In the genomic region with DNA sequence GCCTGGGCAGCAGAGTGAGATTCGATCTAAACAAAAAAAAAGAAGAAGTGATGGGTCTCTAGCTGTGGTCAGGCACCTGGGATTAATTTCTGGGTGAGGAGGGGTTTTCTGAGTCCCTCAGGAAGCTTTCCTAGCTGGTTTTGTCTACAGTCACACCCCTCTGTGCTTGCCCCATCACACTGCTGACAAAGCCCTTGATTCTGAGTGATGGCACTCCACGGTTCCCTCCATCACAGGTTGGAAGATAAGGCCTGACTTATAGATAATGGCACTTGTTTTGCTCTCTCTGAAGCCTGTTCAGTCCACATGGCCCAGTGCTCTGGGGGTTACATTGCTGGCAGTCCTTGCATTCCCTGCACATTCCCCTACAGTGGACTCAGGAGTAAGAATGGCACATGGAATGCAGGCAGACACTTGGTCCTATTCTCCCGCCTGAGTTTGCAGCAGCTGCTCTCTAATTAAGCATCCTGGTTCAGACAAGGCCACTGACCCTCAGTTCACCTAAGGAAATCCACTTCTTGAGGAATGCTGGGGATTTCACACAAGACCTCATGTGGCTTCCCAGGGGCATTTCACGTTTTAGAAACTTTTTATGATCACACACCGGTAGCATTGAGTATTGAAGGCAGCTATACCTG, we compare ENCODE assay signal across 15 cellular contexts.
DNase-seq lines count a peak whose midpoint lies in the region; ATAC-seq and TF ChIP-seq lines count a peak whose summit lies in the region.
"Had no signal": no experiment of that assay in that cellular context is flagged by ENCODE, and none has a peak within 500 bp of the region (broad histone marks: within the 10 kb centered on the region; RNA-seq: fewer than 3 reads in every experiment).

No MANE protein-coding gene starts in this region.

- no peak for TF ChIP-seq CTCF in fibroblast of the aortic adventitia (IDR thresholded peaks at IDR 0.05; ENCODE audit: insufficient read depth, low read length)
- no peak for TF ChIP-seq CTCF in neural progenitor cell (IDR thresholded peaks at IDR 0.05)

- no peaks in the 10 kb centered on the region for H3K79me2 ChIP-seq in neural progenitor cell (ENCODE audit: low read depth)

- H2AFZ ChIP-seq in neural progenitor cell (replicated peaks): no peak overlapping the region

- no peak for ATAC-seq in stimulated activated memory B cell treated with anti-CD40 and anti-IgM and Interleukin-4, amounts not matched to agents 10 μg/mL and 1 μg/mL and 100 μg/mL, for 72 hours
- ATAC-seq in HG03135 (IDR thresholded peaks at IDR 0.05; ENCODE audit: unreplicated experiment) (no peak), GM19455 (IDR thresholded peaks at IDR 0.05; ENCODE audit: unreplicated experiment) (no peak)

- H3K4me1 ChIP-seq in BLaER1 treated with 17β-estradiol and CSF1 and Interleukin-3, amounts not matched to agents 10 nM and 100 nM: peaks cover 0 to 18% (median 8%) of the 10 kb centered on the region in 10 experiments; a peak in 13 of 20 replicates
- H3K4me1 ChIP-seq in SJSA1 (replicated peaks) (peaks cover 18% of the 10 kb centered on the region), neural progenitor cell (peaks cover 3% of the 10 kb centered on the region)
- H3K4me1 ChIP-seq: HAP-1 had no signal

- H3K9me3 Mint-ChIP-seq in neural progenitor cell: no peaks in the 10 kb centered on the region
- H3K9me3 Mint-ChIP-seq in stimulated activated memory B cell treated with anti-CD40 and anti-IgM and Interleukin-4, amounts not matched to agents 10 μg/mL and 1 μg/mL and 100 μg/mL, for 72 hours: no peaks in the 10 kb centered on the region
- H3K9me3 Mint-ChIP-seq: stimulated activated naive CD8-positive, alpha-beta T cell treated with anti-CD3 and anti-CD28 coated beads, Interleukin-15, Interleukin-2, amounts not matched to agents 100 ng/mL and 50 ng/mL, for 24 hours had no signal

- no peak overlapping the region for H3K27ac ChIP-seq in BLaER1 treated with 17β-estradiol and CSF1 and Interleukin-3, amounts not matched to agents 10 nM and 100 nM
- no peak overlapping the region for H3K27ac ChIP-seq in SJSA1
- peak overlapping the region; percentile 65 for H3K27ac ChIP-seq in neural progenitor cell
- H3K27ac ChIP-seq: right lobe of liver had no signal

- no peaks in the 10 kb centered on the region for H3K36me3 ChIP-seq in BLaER1 treated with 17β-estradiol and CSF1 and Interleukin-3, amounts not matched to agents 10 nM and 100 nM
- H3K36me3 ChIP-seq in SJSA1 (no peaks in the 10 kb centered on the region), neural progenitor cell (no peaks in the 10 kb centered on the region)
- H3K36me3 ChIP-seq: HAP-1, right lobe of liver had no signal

- H3K27me3 ChIP-seq in BLaER1 treated with 17β-estradiol and CSF1 and Interleukin-3, amounts not matched to agents 10 nM and 100 nM: no peaks in the 10 kb centered on the region
- no peaks in the 10 kb centered on the region for H3K27me3 ChIP-seq in SJSA1 (replicated peaks)
- no peaks in the 10 kb centered on the region for H3K27me3 ChIP-seq in neural progenitor cell
- H3K27me3 ChIP-seq: right lobe of liver had no signal

- H3K9ac ChIP-seq in BLaER1 treated with 17β-estradiol and CSF1 and Interleukin-3, amounts not matched to agents 10 nM and 100 nM: no peak overlapping the region
- no peak overlapping the region for H3K9ac ChIP-seq in neural progenitor cell

- H3K4me3 Mint-ChIP-seq in neural progenitor cell: no peak overlapping the region
- no peak overlapping the region for H3K4me3 Mint-ChIP-seq in stimulated activated memory B cell treated with anti-CD40 and anti-IgM and Interleukin-4, amounts not matched to agents 10 μg/mL and 1 μg/mL and 100 μg/mL, for 72 hours
- H3K4me3 Mint-ChIP-seq: activated naive CD8-positive, alpha-beta T cell; stimulated activated naive CD8-positive, alpha-beta T cell treated with anti-CD3 and anti-CD28 coated beads, Interleukin-15, Interleukin-2, amounts not matched to agents 100 ng/mL and 50 ng/mL, for 24 hours had no signal

- peak overlapping the region in 7 of 11 experiments; percentile 19 to 49 (median 39); a peak in 13 of 22 replicates for H3K4me2 ChIP-seq in BLaER1 treated with 17β-estradiol and CSF1 and Interleukin-3, amounts not matched to agents 10 nM and 100 nM
- no peak overlapping the region for H3K4me2 ChIP-seq in neural progenitor cell

- no peaks in the 10 kb centered on the region for H3K9me3 ChIP-seq in BLaER1 treated with 17β-estradiol and CSF1 and Interleukin-3, amounts not matched to agents 10 nM and 100 nM (replicated peaks in 1 of 11)
- no peaks in the 10 kb centered on the region for H3K9me3 ChIP-seq in SJSA1 (replicated peaks)
- H3K9me3 ChIP-seq in neural progenitor cell (ENCODE audit: low read depth): no peaks in the 10 kb centered on the region
- H3K9me3 ChIP-seq: HAP-1, right lobe of liver had no signal

- no peaks in the 10 kb centered on the region for H3K27me3 Mint-ChIP-seq in neural progenitor cell (ENCODE audit: insufficient read depth, low read depth)
- no peaks in the 10 kb centered on the region for H3K27me3 Mint-ChIP-seq in stimulated activated memory B cell treated with anti-CD40 and anti-IgM and Interleukin-4, amounts not matched to agents 10 μg/mL and 1 μg/mL and 100 μg/mL, for 72 hours
- H3K27me3 Mint-ChIP-seq: activated naive CD8-positive, alpha-beta T cell; CD4-positive, CD25-positive, alpha-beta regulatory T cell; stimulated activated naive CD8-positive, alpha-beta T cell treated with anti-CD3 and anti-CD28 coated beads, Interleukin-15, Interleukin-2, amounts not matched to agents 100 ng/mL and 50 ng/mL, for 24 hours had no signal

- no peaks in the 10 kb centered on the region for H3K36me3 Mint-ChIP-seq in neural progenitor cell
- no peaks in the 10 kb centered on the region for H3K36me3 Mint-ChIP-seq in stimulated activated memory B cell treated with anti-CD40 and anti-IgM and Interleukin-4, amounts not matched to agents 10 μg/mL and 1 μg/mL and 100 μg/mL, for 72 hours
- H3K36me3 Mint-ChIP-seq: activated naive CD8-positive, alpha-beta T cell; CD4-positive, CD25-positive, alpha-beta regulatory T cell had no signal

- peaks cover 7% of the 10 kb centered on the region for H3K4me1 Mint-ChIP-seq in neural progenitor cell
- no peaks in the 10 kb centered on the region for H3K4me1 Mint-ChIP-seq in stimulated activated memory B cell treated with anti-CD40 and anti-IgM and Interleukin-4, amounts not matched to agents 10 μg/mL and 1 μg/mL and 100 μg/mL, for 72 hours

- H3K4me3 ChIP-seq in BLaER1 treated with 17β-estradiol and CSF1 and Interleukin-3, amounts not matched to agents 10 nM and 100 nM: no peak overlapping the region
- H3K4me3 ChIP-seq in SJSA1 (no peak overlapping the region), fibroblast of the aortic adventitia (ENCODE audit: low read depth, low read length) (no peak overlapping the region), neural progenitor cell (no peak overlapping the region)
- H3K4me3 ChIP-seq: HAP-1, right lobe of liver had no signal

- H3K27ac Mint-ChIP-seq in neural progenitor cell: no peak overlapping the region
- H3K27ac Mint-ChIP-seq in stimulated activated memory B cell treated with anti-CD40 and anti-IgM and Interleukin-4, amounts not matched to agents 10 μg/mL and 1 μg/mL and 100 μg/mL, for 72 hours: no peak overlapping the region
- H3K27ac Mint-ChIP-seq: activated naive CD8-positive, alpha-beta T cell; CD4-positive, CD25-positive, alpha-beta regulatory T cell; stimulated activated naive CD8-positive, alpha-beta T cell treated with anti-CD3 and anti-CD28 coated beads, Interleukin-15, Interleukin-2, amounts not matched to agents 100 ng/mL and 50 ng/mL, for 24 hours had no signal

- DNase-seq in SJSA1 (ENCODE audit: low read depth in 1 of 2, low spot score in 2 of 2): peak; percentile 47 to 51
- DNase-seq in fibroblast of the aortic adventitia (ENCODE audit: low read depth): peak; percentile 51
- peak; percentile 79 for DNase-seq in neural progenitor cell (ENCODE audit: low spot score)
- no peak for DNase-seq in NCI-H2081 treated with DMSO at 0.1 percent for 48 hours (lab: John Stamatoyannopoulos, UW)
- DNase-seq: CD4-positive, CD25-positive, alpha-beta regulatory T cell; cortex of kidney; NCI-H2171 treated with DMSO at 0.1 percent for 48 hours had no signal

- no peaks in the 10 kb centered on the region for H3F3A ChIP-seq in neural progenitor cell (ENCODE audit: low read depth)

- H4K20me1 ChIP-seq in BLaER1 treated with 17β-estradiol and CSF1 and Interleukin-3, amounts not matched to agents 10 nM and 100 nM: no peaks in the 10 kb centered on the region
- no peaks in the 10 kb centered on the region for H4K20me1 ChIP-seq in neural progenitor cell (ENCODE audit: low read depth)
